32 cellular contexts compared by ENCODE assay signal in genomic region chr3:153055779-153056178, GRCh38.
"Had no signal": no experiment of that assay in that cellular context is flagged by ENCODE, and none has a peak within 500 bp of the region (broad histone marks: within the 10 kb centered on the region; RNA-seq: fewer than 3 reads in every experiment).

No MANE protein-coding gene starts in this region.

- DNase-seq: activated CD4-positive, alpha-beta memory T cell treated with anti-CD3 and anti-CD28 coated beads, Interleukin-2, amount 10 ng/mL, durations not matched to agents 7 days and 5 days; activated CD4-positive, alpha-beta T cell treated with anti-CD3 and anti-CD28 coated beads for 36 hours; activated CD4-positive, alpha-beta T cell treated with anti-CD3 and anti-CD28 coated beads, Interleukin-2, amount 10 ng/mL, durations not matched to agents 24 days and 14 days; activated CD4-positive, alpha-beta T cell treated with anti-CD3 and anti-CD28 coated beads, Interleukin-2, amount 50 U/mL, for 4 hours; activated CD4-positive, CD25-positive, alpha-beta regulatory T cell; activated CD4-positive, CD25-positive, alpha-beta regulatory T cell treated with anti-CD3 and anti-CD28 coated beads, Interleukin-2, amount 50 U/mL, for 72 hours; activated effector memory CD4-positive, alpha-beta T cell treated with Interleukin-2 at 50 U/mL for 16 hours; activated naive CD4-positive, alpha-beta T cell treated with anti-CD3 and anti-CD28 coated beads for 36 hours; activated naive CD8-positive, alpha-beta T cell treated with anti-CD3 and anti-CD28 coated beads for 36 hours; activated naive CD8-positive, alpha-beta T cell treated with anti-CD3 and anti-CD28 coated beads, Interleukin-2, amount 50 U/mL, for 24 hours; activated T-cell treated with anti-CD3 and anti-CD28 coated beads, Interleukin-2, amount 50 U/mL, for 4 hours; adrenal gland; amygdala; central memory CD4-positive, alpha-beta T cell; cerebellar nuclear complex; dorsolateral prefrontal cortex; effector memory CD4-positive, alpha-beta T cell; endodermal cell; foreskin keratinocyte; gastrocnemius medialis; heart right ventricle; T-helper 2 cell had no signal

- H3K36me3 Mint-ChIP-seq: activated naive CD4-positive, alpha-beta T cell treated with anti-CD3 and anti-CD28 coated beads, Interleukin-2, amount 50 U/mL, for 24 hours; activated naive CD8-positive, alpha-beta T cell treated with anti-CD3 and anti-CD28 coated beads for 36 hours; brain had no signal

- H3K4me1 ChIP-seq: adrenal gland, breast epithelium, gastrocnemius medialis had no signal

- H3K79me2 ChIP-seq: hepatocyte had no signal

- H3K4me1 Mint-ChIP-seq: activated CD4-positive, alpha-beta memory T cell treated with anti-CD3 and anti-CD28 coated beads, Interleukin-2, amount 10 ng/mL, durations not matched to agents 7 days and 5 days; activated CD4-positive, alpha-beta T cell treated with anti-CD3 and anti-CD28 coated beads for 36 hours; activated CD4-positive, alpha-beta T cell treated with anti-CD3 and anti-CD28 coated beads, Interleukin-2, amount 10 ng/mL, durations not matched to agents 24 days and 14 days; activated naive CD4-positive, alpha-beta T cell treated with anti-CD3 and anti-CD28 coated beads, Interleukin-2, amount 50 U/mL, for 24 hours; activated naive CD8-positive, alpha-beta T cell treated with anti-CD3 and anti-CD28 coated beads for 36 hours; activated naive CD8-positive, alpha-beta T cell treated with anti-CD3 and anti-CD28 coated beads, Interleukin-2, amount 50 U/mL, for 24 hours; activated T-helper 17 cell treated with anti-CD3 and anti-CD28 coated beads, Interleukin-2, amount 50 U/mL, for 72 hours had no signal

- H3K36me3 ChIP-seq: adrenal gland, ascending aorta, breast epithelium, cardiac muscle cell, gastrocnemius medialis, heart right ventricle had no signal

- H2AFZ ChIP-seq: hepatocyte had no signal

- H3K9me3 Mint-ChIP-seq: activated CD4-positive, alpha-beta memory T cell treated with anti-CD3 and anti-CD28 coated beads, Interleukin-2, amount 10 ng/mL, durations not matched to agents 7 days and 5 days; activated CD4-positive, alpha-beta T cell treated with anti-CD3 and anti-CD28 coated beads, Interleukin-2, amount 10 ng/mL, durations not matched to agents 24 days and 14 days; activated naive CD4-positive, alpha-beta T cell treated with anti-CD3 and anti-CD28 coated beads for 36 hours; activated naive CD4-positive, alpha-beta T cell treated with anti-CD3 and anti-CD28 coated beads, Interleukin-2, amount 50 U/mL, for 24 hours; activated naive CD8-positive, alpha-beta T cell treated with anti-CD3 and anti-CD28 coated beads for 36 hours; activated naive CD8-positive, alpha-beta T cell treated with anti-CD3 and anti-CD28 coated beads, Interleukin-2, amount 50 U/mL, for 24 hours; activated T-cell treated with anti-CD3 and anti-CD28 coated beads, Interleukin-2, amount 50 U/mL, for 4 hours; activated T-helper 17 cell treated with anti-CD3 and anti-CD28 coated beads, Interleukin-2, amount 50 U/mL, for 72 hours; dendritic cell treated with granulocyte-macrophage colony-stimulating factor and Interleukin-4, amounts not matched to agents 40 ng/mL and 50 ng/mL, for 4 days had no signal

- H3K4me2 ChIP-seq: hepatocyte had no signal

- H3K27ac ChIP-seq: adrenal gland, ascending aorta, breast epithelium, cardiac muscle cell, coronary artery, dorsolateral prefrontal cortex, foreskin keratinocyte, gastrocnemius medialis, heart right ventricle, hepatocyte had no signal

- ATAC-seq: activated CD4-positive, alpha-beta T cell treated with anti-CD3 and anti-CD28 coated beads for 36 hours; activated naive CD8-positive, alpha-beta T cell treated with anti-CD3 and anti-CD28 coated beads, Interleukin-2, amount 50 U/mL, for 24 hours; activated T-cell treated with anti-CD3 and anti-CD28 coated beads, Interleukin-2, amount 50 U/mL, for 4 hours; activated T-helper 17 cell treated with anti-CD3 and anti-CD28 coated beads, Interleukin-2, amount 50 U/mL, for 72 hours; esophagus mucosa; foreskin keratinocyte; gastrocnemius medialis; heart right ventricle had no signal

- H3K27me3 Mint-ChIP-seq: activated CD4-positive, alpha-beta memory T cell treated with anti-CD3 and anti-CD28 coated beads, Interleukin-2, amount 10 ng/mL, durations not matched to agents 7 days and 5 days; activated CD4-positive, alpha-beta T cell treated with anti-CD3 and anti-CD28 coated beads for 36 hours; activated naive CD4-positive, alpha-beta T cell treated with anti-CD3 and anti-CD28 coated beads, Interleukin-2, amount 50 U/mL, for 24 hours; activated naive CD8-positive, alpha-beta T cell treated with anti-CD3 and anti-CD28 coated beads for 36 hours; activated naive CD8-positive, alpha-beta T cell treated with anti-CD3 and anti-CD28 coated beads, Interleukin-2, amount 50 U/mL, for 24 hours; activated T-helper 17 cell treated with anti-CD3 and anti-CD28 coated beads, Interleukin-2, amount 50 U/mL, for 72 hours; brain; dendritic cell treated with granulocyte-macrophage colony-stimulating factor and Interleukin-4, amounts not matched to agents 40 ng/mL and 50 ng/mL, for 4 days had no signal

- H3K27me3 ChIP-seq: adrenal gland, ascending aorta, breast epithelium, cardiac muscle cell, dorsolateral prefrontal cortex, foreskin keratinocyte, gastrocnemius medialis, heart right ventricle, hepatocyte had no signal

- H3K4me3 Mint-ChIP-seq: activated CD4-positive, alpha-beta memory T cell treated with anti-CD3 and anti-CD28 coated beads, Interleukin-2, amount 10 ng/mL, durations not matched to agents 7 days and 5 days; activated CD4-positive, alpha-beta T cell treated with anti-CD3 and anti-CD28 coated beads for 36 hours; activated CD4-positive, alpha-beta T cell treated with anti-CD3 and anti-CD28 coated beads, Interleukin-2, amount 10 ng/mL, durations not matched to agents 24 days and 14 days; activated naive CD4-positive, alpha-beta T cell treated with anti-CD3 and anti-CD28 coated beads for 36 hours; activated naive CD4-positive, alpha-beta T cell treated with anti-CD3 and anti-CD28 coated beads, Interleukin-2, amount 50 U/mL, for 24 hours; activated naive CD8-positive, alpha-beta T cell treated with anti-CD3 and anti-CD28 coated beads for 36 hours; activated naive CD8-positive, alpha-beta T cell treated with anti-CD3 and anti-CD28 coated beads, Interleukin-2, amount 50 U/mL, for 24 hours; activated T-cell treated with anti-CD3 and anti-CD28 coated beads, Interleukin-2, amount 50 U/mL, for 4 hours; activated T-helper 17 cell treated with anti-CD3 and anti-CD28 coated beads, Interleukin-2, amount 50 U/mL, for 72 hours; brain; dendritic cell treated with granulocyte-macrophage colony-stimulating factor and Interleukin-4, amounts not matched to agents 40 ng/mL and 50 ng/mL, for 4 days; endodermal cell had no signal

- H3K4me3 ChIP-seq: adrenal gland, ascending aorta, breast epithelium, cardiac muscle cell, coronary artery, dorsolateral prefrontal cortex, gastrocnemius medialis, heart right ventricle, hepatocyte had no signal

- H3K27ac Mint-ChIP-seq: activated CD4-positive, alpha-beta memory T cell treated with anti-CD3 and anti-CD28 coated beads, Interleukin-2, amount 10 ng/mL, durations not matched to agents 7 days and 5 days; activated CD4-positive, alpha-beta T cell treated with anti-CD3 and anti-CD28 coated beads for 36 hours; activated CD4-positive, alpha-beta T cell treated with anti-CD3 and anti-CD28 coated beads, Interleukin-2, amount 10 ng/mL, durations not matched to agents 24 days and 14 days; activated naive CD4-positive, alpha-beta T cell treated with anti-CD3 and anti-CD28 coated beads for 36 hours; activated naive CD4-positive, alpha-beta T cell treated with anti-CD3 and anti-CD28 coated beads, Interleukin-2, amount 50 U/mL, for 24 hours; activated naive CD8-positive, alpha-beta T cell treated with anti-CD3 and anti-CD28 coated beads for 36 hours; activated naive CD8-positive, alpha-beta T cell treated with anti-CD3 and anti-CD28 coated beads, Interleukin-2, amount 50 U/mL, for 24 hours; activated T-helper 17 cell treated with anti-CD3 and anti-CD28 coated beads, Interleukin-2, amount 50 U/mL, for 72 hours; brain; dendritic cell treated with granulocyte-macrophage colony-stimulating factor and Interleukin-4, amounts not matched to agents 40 ng/mL and 50 ng/mL, for 4 days; endodermal cell had no signal

- H3K9me3 ChIP-seq: adrenal gland, ascending aorta, breast epithelium, gastrocnemius medialis, heart right ventricle had no signal
